In the genomic region with DNA sequence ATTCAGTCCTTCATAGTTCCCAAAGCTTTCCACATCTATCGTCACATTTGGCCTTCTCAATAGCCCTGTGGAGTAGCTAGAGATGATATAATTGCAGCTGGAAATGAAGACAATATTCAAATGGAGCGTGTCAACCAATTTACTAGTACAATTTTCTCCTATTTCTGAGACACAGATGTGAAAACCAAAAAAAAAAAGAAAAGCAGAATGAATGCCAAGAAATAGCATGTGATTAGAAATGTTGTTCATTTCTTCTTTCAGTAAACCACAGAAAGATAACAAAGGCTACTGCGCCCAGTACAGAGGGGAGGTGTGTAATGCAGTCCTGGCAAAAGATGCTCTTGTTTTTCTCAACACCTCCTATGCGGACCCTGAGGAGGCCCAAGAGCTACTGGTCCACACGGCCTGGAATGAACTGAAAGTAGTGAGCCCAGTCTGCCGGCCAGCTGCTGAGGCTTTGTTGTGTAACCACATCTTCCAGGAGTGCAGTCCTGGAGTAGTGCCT, we compare ENCODE assay signal across 12 cellular contexts.
DNase-seq lines count a peak whose midpoint lies in the region; ATAC-seq and TF ChIP-seq lines count a peak whose summit lies in the region.
"Had no signal": no experiment of that assay in that cellular context is flagged by ENCODE, and none has a peak within 500 bp of the region (broad histone marks: within the 10 kb centered on the region; RNA-seq: fewer than 3 reads in every experiment).

No MANE protein-coding gene starts in this region.

- no peak overlapping the region for H3K4me3 ChIP-seq in sigmoid colon

- no peaks in the 10 kb centered on the region for H3K27me3 ChIP-seq in sigmoid colon

- intact Hi-C loops in left cardiac atrium (cut with DNase I) (no loop called here), sigmoid colon (cut with DNase I) (no loop called here)

- TF ChIP-seq CTCF in sigmoid colon (IDR thresholded peaks at IDR 0.05) = no peak

- H3K36me3 ChIP-seq in sigmoid colon = no peaks in the 10 kb centered on the region

- DNase-seq in Ammon's horn (ENCODE audit: low spot score) (peak; percentile 60), astrocyte of the hippocampus (ENCODE audit: low read depth, low spot score) (peak; percentile 71), left cardiac atrium (peak; percentile 50), sigmoid colon (peak; percentile 88), SHP77 treated with DMSO at 0.1 percent for 48 hours (lab: John Stamatoyannopoulos, UW) (no peak), NCI-H2196 treated with DMSO at 0.1 percent for 48 hours (lab: John Stamatoyannopoulos, UW; ENCODE audit: unreplicated experiment) (no peak)
- DNase-seq: activated CD4-positive, alpha-beta T cell treated with anti-CD3 and anti-CD28 coated beads, Interleukin-2, amount 50 U/mL, for 4 hours; activated naive CD4-positive, alpha-beta T cell; NCI-H1436 had no signal

- H3K4me1 ChIP-seq in sigmoid colon = no peaks in the 10 kb centered on the region

- H3K9me3 ChIP-seq in sigmoid colon = no peaks in the 10 kb centered on the region

- ATAC-seq in left cardiac atrium = peak; percentile 65 to 98
- ATAC-seq in HG02884 (IDR thresholded peaks at IDR 0.05; ENCODE audit: unreplicated experiment) = no peak
- ATAC-seq in GM18858 (IDR thresholded peaks at IDR 0.05; ENCODE audit: unreplicated experiment) = no peak
- ATAC-seq: stimulated activated memory B cell treated with anti-CD40 and anti-IgM and Interleukin-4, amounts not matched to agents 10 μg/mL and 1 μg/mL and 100 μg/mL, for 72 hours had no signal

- no peak for TF ChIP-seq EP300 in sigmoid colon (IDR thresholded peaks at IDR 0.05)

- no peak for TF ChIP-seq POLR2A in sigmoid colon (IDR thresholded peaks at IDR 0.05)

- 78 to 84% methylated on average over 6 of the region's 6 CpGs for WGBS in sigmoid colon, 2 donors

- peak overlapping the region in 3 of 4 donors; percentile 2 to 30 (median 15) for H3K27ac ChIP-seq in sigmoid colon

Comparison
In these comparisons a context has a peak if more than half of its experiments do, and no peak if none do; other contexts are left out.
1. DNase-seq: peak in Ammon's horn (single experiment), astrocyte of the hippocampus (single experiment), left cardiac atrium (single experiment) and sigmoid colon (single experiment); none in SHP77 treated with DMSO at 0.1 percent for 48 hours (single experiment) and NCI-H2196 treated with DMSO at 0.1 percent for 48 hours (single experiment).
2. ATAC-seq: peak in left cardiac atrium (2 of 2); none in HG02884 (single experiment) and GM18858 (single experiment).